In the genomic region with DNA sequence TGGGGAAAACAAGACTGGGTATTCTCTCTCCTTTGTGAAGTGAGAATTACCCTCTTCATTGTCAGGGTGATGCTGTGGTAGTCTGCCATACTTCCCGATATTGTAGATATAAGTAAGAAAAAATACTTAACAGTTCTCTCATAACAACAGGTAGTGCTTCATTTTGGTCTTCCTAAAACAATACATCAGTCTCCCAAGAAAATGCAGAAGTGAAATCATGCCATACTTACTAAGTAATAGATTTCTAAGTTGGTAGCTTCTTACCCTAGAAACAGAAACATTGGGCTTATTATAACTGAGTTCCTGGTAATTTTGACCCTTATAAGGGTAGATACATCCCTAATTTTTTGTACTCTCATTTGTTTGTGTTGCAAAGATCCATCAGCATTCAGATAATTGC, we compare ENCODE assay signal across 33 cellular contexts.
"Had no signal": no experiment of that assay in that cellular context is flagged by ENCODE, and none has a peak within 500 bp of the region (broad histone marks: within the 10 kb centered on the region; RNA-seq: fewer than 3 reads in every experiment).

No MANE protein-coding gene starts in this region.

- FAIRE-seq: astrocyte, bronchial epithelial cell, colon had no signal

- H3K4me1 ChIP-seq: adrenal gland, body of pancreas, breast epithelium had no signal

- ATAC-seq: activated naive CD4-positive, alpha-beta T cell treated with anti-CD3 and anti-CD28 coated beads, Interleukin-2, amount 50 U/mL, for 72 hours; activated naive CD8-positive, alpha-beta T cell treated with anti-CD3 and anti-CD28 coated beads, Interleukin-2, amount 50 U/mL, for 24 hours; activated T-cell treated with anti-CD3 and anti-CD28 coated beads, Interleukin-2, amount 50 U/mL, for 4 hours; activated T-cell treated with anti-CD3 and anti-CD28 coated beads, Interleukin-2, amount 50 U/mL, for 72 hours; activated T-helper 17 cell treated with anti-CD3 and anti-CD28 coated beads, Interleukin-2, amount 50 U/mL, for 72 hours; body of pancreas had no signal

- H3K27ac ChIP-seq: adrenal gland, body of pancreas, brain microvascular endothelial cell, breast epithelium, cardiac muscle cell had no signal

- H3K27me3 ChIP-seq: adrenal gland, body of pancreas, brain microvascular endothelial cell, breast epithelium, cardiac muscle cell had no signal

- DNase-seq: activated effector memory CD4-positive, alpha-beta T cell treated with anti-CD3 and anti-CD28 coated beads, Interleukin-2, amount 50 U/mL, for 16 hours; activated effector memory CD4-positive, alpha-beta T cell treated with Interleukin-2 at 50 U/mL for 16 hours; activated gamma-delta T cell; activated gamma-delta T cell treated with Interleukin-2 at 50 U/mL for 16 hours; activated naive CD4-positive, alpha-beta T cell; activated naive CD4-positive, alpha-beta T cell treated with anti-CD3 and anti-CD28 coated beads for 36 hours; activated naive CD4-positive, alpha-beta T cell treated with anti-CD3 and anti-CD28 coated beads, Interleukin-2, amount 10 ng/mL, durations not matched to agents 7 days and 5 days; activated naive CD4-positive, alpha-beta T cell treated with anti-CD3 and anti-CD28 coated beads, Interleukin-2, amount 50 U/mL, for 16 hours; activated naive CD4-positive, alpha-beta T cell treated with Interleukin-2 at 50 U/mL for 16 hours; activated naive CD8-positive, alpha-beta T cell treated with anti-CD3 and anti-CD28 coated beads for 36 hours; activated naive CD8-positive, alpha-beta T cell treated with anti-CD3 and anti-CD28 coated beads, Interleukin-2, amount 10 ng/mL, durations not matched to agents 7 days and 5 days; activated naive CD8-positive, alpha-beta T cell treated with anti-CD3 and anti-CD28 coated beads, Interleukin-2, amount 50 U/mL, for 24 hours; activated T-cell treated with anti-CD3 and anti-CD28 coated beads, Interleukin-2, amount 50 U/mL, for 24 hours; activated T-cell treated with anti-CD3 and anti-CD28 coated beads, Interleukin-2, amount 50 U/mL, for 4 hours; activated T-cell treated with anti-CD3 and anti-CD28 coated beads, Interleukin-2, amount 50 U/mL, for 48 hours; activated T-cell treated with anti-CD3 and anti-CD28 coated beads, Interleukin-2, amount 50 U/mL, for 72 hours; adrenal gland; amniotic stem cell; amygdala; anterior cingulate cortex; aorta; body of pancreas; brain microvascular endothelial cell; caudate nucleus; central memory CD4-positive, alpha-beta T cell; cerebellar nuclear complex had no signal

- H3K9me3 ChIP-seq: adrenal gland, body of pancreas had no signal

- H3K36me3 ChIP-seq: adrenal gland, brain microvascular endothelial cell, breast epithelium, cardiac muscle cell had no signal

- H3K4me3 ChIP-seq: adrenal gland, body of pancreas, breast epithelium, cardiac muscle cell had no signal
